ENCODE assay signal across 35 cellular contexts in genomic region chr5:171120986-171121622, GRCh38.
"Had no signal": no experiment of that assay in that cellular context is flagged by ENCODE, and none has a peak within 500 bp of the region (broad histone marks: within the 10 kb centered on the region; RNA-seq: fewer than 3 reads in every experiment).

No MANE protein-coding gene starts in this region.

- H3K27me3 Mint-ChIP-seq: activated CD4-positive, alpha-beta memory T cell treated with anti-CD3 and anti-CD28 coated beads, Interleukin-2, amount 10 ng/mL, durations not matched to agents 7 days and 5 days had no signal

- H3K36me3 Mint-ChIP-seq: activated CD8-positive, alpha-beta memory T cell treated with anti-CD3 and anti-CD28 coated beads, Interleukin-2, amount 10 ng/mL, durations not matched to agents 7 days and 5 days had no signal

- H3K27me3 ChIP-seq: adrenal gland, MG63, Peyer's patch had no signal

- H3K4me3 ChIP-seq: adrenal gland, MG63, Peyer's patch had no signal

- H3K9me3 Mint-ChIP-seq: activated CD4-positive, alpha-beta memory T cell treated with anti-CD3 and anti-CD28 coated beads, Interleukin-2, amount 10 ng/mL, durations not matched to agents 7 days and 5 days had no signal

- H3K27ac Mint-ChIP-seq: activated CD4-positive, alpha-beta memory T cell treated with anti-CD3 and anti-CD28 coated beads, Interleukin-2, amount 10 ng/mL, durations not matched to agents 7 days and 5 days; activated CD8-positive, alpha-beta memory T cell treated with anti-CD3 and anti-CD28 coated beads, Interleukin-2, amount 10 ng/mL, durations not matched to agents 7 days and 5 days; activated naive CD4-positive, alpha-beta T cell treated with anti-CD3 and anti-CD28 coated beads, Interleukin-2, amount 50 U/mL, for 72 hours; activated T-cell treated with anti-CD3 and anti-CD28 coated beads, Interleukin-2, amount 50 U/mL, for 72 hours; activated T-helper 17 cell treated with anti-CD3 and anti-CD28 coated beads, Interleukin-2, amount 50 U/mL, for 72 hours; brain had no signal

- H3K9me3 ChIP-seq: adrenal gland, Peyer's patch had no signal

- H3K27ac ChIP-seq: adrenal gland, Peyer's patch, VCaP had no signal

- H3K4me1 Mint-ChIP-seq: activated CD4-positive, alpha-beta memory T cell treated with anti-CD3 and anti-CD28 coated beads, Interleukin-2, amount 10 ng/mL, durations not matched to agents 7 days and 5 days; activated CD8-positive, alpha-beta memory T cell treated with anti-CD3 and anti-CD28 coated beads, Interleukin-2, amount 10 ng/mL, durations not matched to agents 7 days and 5 days; activated T-helper 17 cell treated with anti-CD3 and anti-CD28 coated beads, Interleukin-2, amount 50 U/mL, for 72 hours had no signal

- H3K4me3 Mint-ChIP-seq: activated CD4-positive, alpha-beta memory T cell treated with anti-CD3 and anti-CD28 coated beads, Interleukin-2, amount 10 ng/mL, durations not matched to agents 7 days and 5 days; activated CD8-positive, alpha-beta memory T cell treated with anti-CD3 and anti-CD28 coated beads, Interleukin-2, amount 10 ng/mL, durations not matched to agents 7 days and 5 days; activated T-cell treated with anti-CD3 and anti-CD28 coated beads, Interleukin-2, amount 50 U/mL, for 72 hours; activated T-helper 17 cell treated with anti-CD3 and anti-CD28 coated beads, Interleukin-2, amount 50 U/mL, for 72 hours; brain had no signal

- ATAC-seq: activated CD8-positive, alpha-beta memory T cell treated with anti-CD3 and anti-CD28 coated beads, Interleukin-2, amount 10 ng/mL, durations not matched to agents 7 days and 5 days; activated naive CD4-positive, alpha-beta T cell treated with anti-CD3 and anti-CD28 coated beads, Interleukin-2, amount 50 U/mL, for 72 hours; activated T-cell treated with anti-CD3 and anti-CD28 coated beads, Interleukin-2, amount 50 U/mL, for 72 hours; activated T-helper 17 cell treated with anti-CD3 and anti-CD28 coated beads, Interleukin-2, amount 50 U/mL, for 72 hours; PC-3 had no signal

- FAIRE-seq: bronchial epithelial cell had no signal

- H3K36me3 ChIP-seq: adrenal gland, MG63, Peyer's patch had no signal

- DNase-seq: activated CD4-positive, alpha-beta memory T cell treated with anti-CD3 and anti-CD28 coated beads, Interleukin-2, amount 10 ng/mL, durations not matched to agents 7 days and 5 days; activated CD4-positive, alpha-beta T cell treated with anti-CD3 and anti-CD28 coated beads for 1 hour; activated CD4-positive, alpha-beta T cell treated with anti-CD3 and anti-CD28 coated beads for 48 hours; activated CD4-positive, CD25-positive, alpha-beta regulatory T cell; activated CD8-positive, alpha-beta memory T cell treated with anti-CD3 and anti-CD28 coated beads for 24 hours; activated CD8-positive, alpha-beta memory T cell treated with anti-CD3 and anti-CD28 coated beads, Interleukin-2, amount 10 ng/mL, durations not matched to agents 7 days and 5 days; activated effector memory CD4-positive, alpha-beta T cell treated with anti-CD3 and anti-CD28 coated beads, Interleukin-2, amount 50 U/mL, for 16 hours; activated naive CD4-positive, alpha-beta T cell treated with Interleukin-2 at 50 U/mL for 16 hours; activated T-cell treated with anti-CD3 and anti-CD28 coated beads, Interleukin-2, amount 50 U/mL, for 1 hour; activated T-cell treated with anti-CD3 and anti-CD28 coated beads, Interleukin-2, amount 50 U/mL, for 72 hours; adrenal gland; cerebellar nuclear complex; Kasumi-1; KG1; MG63; NCI-H1048; NCI-H1105 treated with DMSO at 0.1 percent for 48 hours; NCI-H1436; NCI-H1694; NCI-H1930; NCI-H2081 treated with DMSO at 0.1 percent for 48 hours; NCI-H226; NCI-H524 treated with DMSO at 0.1 percent for 48 hours; PC-3; Peyer's patch; RPMI8226; SW 1271; T-helper 1 cell; T-helper 2 cell; T-helper 9 cell had no signal

- H3K4me1 ChIP-seq: adrenal gland, Peyer's patch had no signal
